ENCODE assay signal across 12 cellular contexts in the genomic region with DNA sequence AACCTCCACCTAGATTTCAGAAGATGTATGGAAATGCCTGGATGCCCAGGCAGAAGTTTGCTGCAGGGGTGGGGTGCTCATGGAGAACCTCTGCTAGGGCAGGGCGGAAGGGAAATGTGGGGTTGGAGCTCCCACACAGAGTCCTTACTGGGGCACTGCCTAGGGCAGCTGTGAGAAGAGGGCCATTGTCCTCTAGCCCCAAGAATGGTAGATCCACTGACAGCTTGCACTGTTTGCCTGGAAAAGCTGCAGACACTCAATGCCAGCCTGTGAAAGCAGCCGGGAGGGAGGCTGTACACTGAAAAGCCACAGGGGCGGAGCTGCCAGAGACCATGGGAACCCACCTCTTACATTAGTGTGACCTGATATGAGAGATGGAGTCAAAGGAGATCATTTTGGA. TPM values are rescaled to one million over a fixed set of nuclear protein-coding genes. Genes with fewer than 3 reads are reported as not detected.
DNase-seq lines count a peak whose midpoint lies in the region; ATAC-seq and TF ChIP-seq lines count a peak whose summit lies in the region.
"Not testable (repeated sequence)": the region's sequence is repeated elsewhere in the genome, so short reads cannot be mapped to it uniquely, and the experiment has no call there.
"Had no signal": no experiment of that assay in that cellular context is flagged by ENCODE, and none has a peak within 500 bp of the region (broad histone marks: within the 10 kb centered on the region; RNA-seq: fewer than 3 reads in every experiment).

No MANE protein-coding gene starts in this region.

- H3K36me3 ChIP-seq in Caco-2 (ENCODE audit: control insufficient read depth, insufficient read depth, low read length); RWPE2 (ENCODE audit: low read depth): not testable (repeated sequence)

- H3K4me3 Mint-ChIP-seq in Caco-2 (ENCODE audit: unreplicated experiment), result not testable (repeated sequence)

- TF ChIP-seq CTCF in Caco-2 (IDR thresholded peaks at IDR 0.05; ENCODE audit: insufficient read depth in 1 of 2, low read depth in 1 of 2, low read length in 1 of 2, severe bottlenecking in 1 of 2, unreplicated experiment in 1 of 2); RWPE2 (IDR thresholded peaks at IDR 0.05; ENCODE audit: poor library complexity, severe bottlenecking): not testable (repeated sequence)

- H3K27ac Mint-ChIP-seq in Caco-2 (ENCODE audit: unreplicated experiment), result peak overlapping the region; percentile 43

- POLR2A ChIA-PET in Caco-2 (lab: Charles Lee), result not testable (repeated sequence)

- CTCF ChIA-PET in Caco-2 (lab: Charles Lee), result interaction anchor here (0.6 to 1.3 kb wide), 2 partner anchors 26 to 144 kb away, joined by 3 to 4 read pairs; no protein-coding TSS in a partner anchor

- peaks cover 38% of the 10 kb centered on the region for H3K4me1 Mint-ChIP-seq in Caco-2 (ENCODE audit: low read depth, unreplicated experiment)

- H3K4me1 ChIP-seq in Caco-2 (peaks cover 64% of the 10 kb centered on the region), RWPE2 (ENCODE audit: insufficient read depth, poor library complexity, severe bottlenecking) (peaks cover 11% of the 10 kb centered on the region)

- not testable (repeated sequence) for H3K4me3 ChIP-seq in Caco-2 (ENCODE audit: low read depth, low read length); RWPE2 (ENCODE audit: severe bottlenecking)

- not testable (repeated sequence) for DNase-seq in Caco-2; RWPE2 (ENCODE audit: low spot score)
- DNase-seq in globus pallidus (ENCODE audit: low spot score) (peak; percentile 70), medulla oblongata (ENCODE audit: extremely low spot score) (peak; percentile 53), occipital lobe (lab: John Stamatoyannopoulos, UW) (peak; percentile 9), substantia nigra (lab: John Stamatoyannopoulos, UW) (peak in 30 of 49 donors; percentile 5 to 70 (median 26))

- not testable (repeated sequence) for H3K27me3 ChIP-seq in Caco-2 (replicated peaks; ENCODE audit: control insufficient read depth, insufficient read depth, low read length); RWPE2 (ENCODE audit: insufficient read depth, poor library complexity, severe bottlenecking)

- H3K27ac ChIP-seq in RWPE2 (ENCODE audit: poor library complexity, severe bottlenecking) (peak overlapping the region; percentile 24), cingulate gyrus (ENCODE audit: low read depth, low read length) (peak overlapping the region; percentile 39), substantia nigra (ENCODE audit: low read depth, low read length, poor library complexity, severe bottlenecking) (peak overlapping the region; percentile 49)

- not testable (repeated sequence) for BruUV-seq in Caco-2 (replicated peaks; lab: Mats Ljungman, UMichigan)

- peaks cover 15% of the 10 kb centered on the region for H3K9me3 ChIP-seq in Caco-2
- H3K9me3 ChIP-seq in RWPE2 (ENCODE audit: severe bottlenecking), result not testable (repeated sequence)

- ATAC-seq in RWPE2 (ENCODE audit: low read depth), result not testable (repeated sequence)

- not testable (repeated sequence) for H3K9me3 Mint-ChIP-seq in Caco-2 (ENCODE audit: unreplicated experiment)

- not testable (repeated sequence) for H3K27me3 Mint-ChIP-seq in Caco-2 (ENCODE audit: insufficient read depth, unreplicated experiment)

- intact Hi-C loops in Caco-2 (cut with micrococcal nuclease; ENCODE audit: unreplicated experiment), result not testable (repeated sequence)

- not testable (repeated sequence) for H3K36me3 Mint-ChIP-seq in Caco-2 (ENCODE audit: insufficient read depth, unreplicated experiment)

RNA-seq across cellular contexts. Expression of gene FOLR1, which starts 22.2 kb away (rescaled TPM):
- total RNA-seq in Caco-2 (2022), result 65.9 and 93.4 TPM in 2 replicates
- not detected for total RNA-seq in occipital lobe
- total RNA-seq: CD4-positive, CD25-positive, alpha-beta regulatory T cell; Daoy; H1 had no signal

RNA-seq across cellular contexts. Expression of gene FOLR3, which starts 34.2 kb away (rescaled TPM):
- not detected in 2 replicates for total RNA-seq in Caco-2 (2022)
- not detected for total RNA-seq in occipital lobe
- total RNA-seq: Calu3; CD4-positive, CD25-positive, alpha-beta regulatory T cell; Daoy; H1; HT-29 had no signal

RNA-seq across cellular contexts. Expression of gene FOLR2, which starts 46.8 kb away (rescaled TPM):
- total RNA-seq in Caco-2 (2022), result not detected in 2 replicates
- total RNA-seq in occipital lobe, result 5.8 TPM
- total RNA-seq: Calu3; CD4-positive, CD25-positive, alpha-beta regulatory T cell; Daoy; H1; HT-29 had no signal

RNA-seq across cellular contexts. Expression of gene INPPL1, which starts 54.8 kb away (rescaled TPM):
- total RNA-seq in Caco-2 (2022) (393 and 396 TPM in 2 replicates), occipital lobe (9.4 TPM)

RNA-seq across cellular contexts. Expression of gene ANAPC15, which starts 57.3 kb away (rescaled TPM):
- total RNA-seq in Caco-2 (2022) (98.6 and 105 TPM in 2 replicates), occipital lobe (11.7 TPM)

Comparison
In these comparisons a context has a peak if more than half of its experiments do, and no peak if none do; other contexts are left out.
1. RNA of gene FOLR1, which starts 22.2 kb away (total RNA-seq): 65.9 to 93.4 TPM in Caco-2; not detected in occipital lobe (single experiment); every median in the first group is over 10 times any median in the second.
2. Peak in every context shown above with its lines, with median percentiles within 50 percentile points of each other: H3K27ac ChIP-seq.